In the genomic region with DNA sequence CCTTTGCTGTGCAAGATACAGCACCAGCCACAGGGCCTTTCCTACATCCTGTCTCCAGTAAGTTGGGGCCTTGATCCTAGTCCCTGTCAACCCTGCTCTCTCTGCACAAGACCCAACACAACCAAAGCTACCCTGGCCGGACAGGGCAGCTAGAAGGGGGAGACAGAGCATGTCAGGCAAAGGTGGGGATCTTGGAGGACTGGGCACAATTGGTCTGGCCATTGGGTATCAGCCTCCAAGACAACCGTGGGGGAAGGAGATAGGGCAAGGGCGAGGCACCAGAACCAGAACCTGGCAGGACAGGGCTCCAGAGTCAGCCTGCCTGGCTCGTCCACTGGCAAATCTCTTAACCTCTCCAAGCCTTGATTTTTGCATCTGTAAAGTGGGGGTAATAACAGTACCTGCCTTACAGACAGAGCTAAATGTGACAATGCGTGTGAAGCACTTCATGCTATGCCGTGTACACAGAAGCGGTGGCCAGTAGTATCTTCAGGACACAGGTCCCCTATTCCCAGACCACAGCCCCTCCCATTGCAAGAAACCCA, we compare ENCODE assay signal across 27 cellular contexts. TPM values are rescaled to one million over a fixed set of nuclear protein-coding genes. Genes with fewer than 3 reads are reported as not detected.
DNase-seq lines count a peak whose midpoint lies in the region; ATAC-seq, FAIRE-seq and TF ChIP-seq lines count a peak whose summit lies in the region.
"Had no signal": no experiment of that assay in that cellular context is flagged by ENCODE, and none has a peak within 500 bp of the region (broad histone marks: within the 10 kb centered on the region; RNA-seq: fewer than 3 reads in every experiment).

No MANE protein-coding gene starts in this region.

- H3K4me3 Mint-ChIP-seq in activated naive CD8-positive, alpha-beta T cell treated with anti-CD3 and anti-CD28 coated beads for 36 hours: no peak overlapping the region
- H3K4me3 Mint-ChIP-seq: activated naive CD4-positive, alpha-beta T cell treated with anti-CD3 and anti-CD28 coated beads for 36 hours; T-cell had no signal

- H3K36me3 Mint-ChIP-seq in activated naive CD8-positive, alpha-beta T cell treated with anti-CD3 and anti-CD28 coated beads for 36 hours: no peaks in the 10 kb centered on the region
- H3K36me3 Mint-ChIP-seq: brain; naive thymus-derived CD4-positive, alpha-beta T cell; T-cell had no signal

- H3K27ac ChIP-seq in BLaER1 (0 out of 2 replicates have a peak overlapping the region, but pooled peaks have one; percentile 9), K562 (ENCODE audit: extremely low read depth, low read depth, low read length) (no peak overlapping the region), psoas muscle (peak overlapping the region; percentile 63)
- H3K27ac ChIP-seq: dorsolateral prefrontal cortex, prostate gland, WERI-Rb-1 had no signal

- H3K4me3 ChIP-seq in BLaER1 (no peak overlapping the region), K562 (no peak overlapping the region), psoas muscle (no peak overlapping the region)
- H3K4me3 ChIP-seq: adrenal gland, dorsolateral prefrontal cortex, esophagus muscularis mucosa, prostate gland had no signal

- H3K4me1 Mint-ChIP-seq in activated naive CD8-positive, alpha-beta T cell treated with anti-CD3 and anti-CD28 coated beads for 36 hours: peaks cover 17% of the 10 kb centered on the region

- H3K27me3 Mint-ChIP-seq in activated naive CD8-positive, alpha-beta T cell treated with anti-CD3 and anti-CD28 coated beads for 36 hours: no peaks in the 10 kb centered on the region
- H3K27me3 Mint-ChIP-seq: naive thymus-derived CD4-positive, alpha-beta T cell; T-cell had no signal

- H3K4me2 ChIP-seq in BLaER1 (peak overlapping the region; percentile 86), K562 (ENCODE audit: insufficient read depth, low read length) (no peak overlapping the region)

- H3K9me3 ChIP-seq in BLaER1 (no peaks in the 10 kb centered on the region), K562 (replicated peaks; ENCODE audit: control insufficient read depth, insufficient read depth, low read depth, low read length) (no peaks in the 10 kb centered on the region), psoas muscle (no peaks in the 10 kb centered on the region)
- H3K9me3 ChIP-seq: adrenal gland, esophagus muscularis mucosa, prostate gland had no signal

- H3K4me1 ChIP-seq in BLaER1: peaks cover 69% of the 10 kb centered on the region
- peaks cover 34 to 44% of the 10 kb centered on the region in 2 experiments for H3K4me1 ChIP-seq in K562 (replicated peaks in 1 of 2; ENCODE audit: control insufficient read depth in 2 of 2, insufficient read depth in 2 of 2, low read length in 2 of 2)
- H3K4me1 ChIP-seq in psoas muscle: peaks cover 51% of the 10 kb centered on the region

- TF ChIP-seq EP300 in K562 (IDR thresholded peaks at IDR 0.05; ENCODE audit: low read length): no peak

- no peak for FAIRE-seq in K562 (lab: Jason Lieb, UNC)
- FAIRE-seq: endometrium, G401.6, keratinocyte had no signal

- BruUV-seq in K562 (replicated peaks; lab: Mats Ljungman, UMichigan): no TSS peak

- peak; percentile 9 for DNase-seq in GM13976 (ENCODE audit: low spot score)
- peak in 1 of 4 experiments; percentile 4 for DNase-seq in K562 (ENCODE audit: extremely low read depth in 1 of 4, low spot score in 3 of 4)
- DNase-seq in psoas muscle: peak in 1 of 2 donors; percentile 31
- no peak for DNase-seq in activated naive CD8-positive, alpha-beta T cell treated with anti-CD3 and anti-CD28 coated beads for 36 hours
- DNase-seq in NCI-H146 (lab: John Stamatoyannopoulos, UW): no peak
- DNase-seq: activated CD4-positive, alpha-beta T cell treated with anti-CD3 and anti-CD28 coated beads for 48 hours; activated naive CD4-positive, alpha-beta T cell treated with anti-CD3 and anti-CD28 coated beads for 36 hours; activated T-cell treated with anti-CD3 and anti-CD28 coated beads, Interleukin-2, amount 50 U/mL, for 48 hours; adrenal gland; cerebellar nuclear complex; DMS79; dorsolateral prefrontal cortex; naive thymus-derived CD4-positive, alpha-beta T cell; NCI-H1092; NCI-H1694 treated with DMSO at 0.1 percent for 48 hours; NCI-H446 treated with DMSO at 0.1 percent for 48 hours; stimulated activated naive CD4-positive, alpha-beta T cell; T-cell; WERI-Rb-1 had no signal

- POLR2A ChIA-PET in K562 (lab: Yijun Ruan, JAX): interaction anchor here (0.7 kb wide), 1 partner anchor 36 kb away, joined by 3 read pairs; no protein-coding TSS in a partner anchor

- WGBS in K562 (ENCODE audit: insufficient coverage, low coverage, missing lambda C conversion rate): 87% methylated on average over 7 of the region's 7 CpGs
- 93 to 96% (median 93%) methylated on average over 7 of the region's 7 CpGs for whole genome bisulfite sequencing in psoas muscle, 3 donors

- ATAC-seq in K562 (no peak), psoas muscle (no peak), HG03520 (IDR thresholded peaks at IDR 0.05; ENCODE audit: unreplicated experiment) (no peak)
- ATAC-seq: naive thymus-derived CD4-positive, alpha-beta T cell; T-cell had no signal

- TF ChIP-seq CTCF in GM13976 (IDR thresholded peaks at IDR 0.05; ENCODE audit: borderline replicate concordance, control extremely low read depth, extremely low read depth, insufficient read depth, missing control alignments) (no peak), K562 (IDR thresholded peaks at IDR 0.05 in 2 of 3, conservative IDR thresholded peaks at IDR 0.05 in 1 of 3; ENCODE audit: insufficient read depth in 2 of 3, low read depth in 1 of 3, low read length in 3 of 3) (no peak), psoas muscle (IDR thresholded peaks at IDR 0.05) (no peak)

- H3K9ac ChIP-seq in BLaER1 (no peak overlapping the region), K562 (ENCODE audit: insufficient read depth in 1 of 2, low read depth in 2 of 2, low read length in 2 of 2) (no peak overlapping the region; a peak in 1 of 4 replicates)

- H3K9me3 Mint-ChIP-seq in activated naive CD8-positive, alpha-beta T cell treated with anti-CD3 and anti-CD28 coated beads for 36 hours: no peaks in the 10 kb centered on the region
- H3K9me3 Mint-ChIP-seq: activated naive CD4-positive, alpha-beta T cell treated with anti-CD3 and anti-CD28 coated beads for 36 hours; brain; naive thymus-derived CD4-positive, alpha-beta T cell; T-cell had no signal

- no peaks in the 10 kb centered on the region for H3K79me2 ChIP-seq in K562 (ENCODE audit: control insufficient read depth, insufficient read depth, low read length)

- in situ Hi-C loops in GM13976 (cut with MboI; ENCODE audit: low sequenced_read_pairs, unreplicated experiment): no loop called here
- in situ Hi-C loops in K562 (cut with MboI): no loop called here

- TF ChIP-seq POLR2A in K562 (conservative IDR thresholded peaks at IDR 0.05): no peak

- no peaks in the 10 kb centered on the region for H3K27me3 ChIP-seq in BLaER1
- H3K27me3 ChIP-seq in K562 (ENCODE audit: control insufficient read depth in 2 of 2, insufficient read depth in 2 of 2, low read length in 2 of 2): no peaks in the 10 kb centered on the region
- H3K27me3 ChIP-seq in psoas muscle (ENCODE audit: insufficient read depth in 3 of 3, low read length in 2 of 3): no peaks in the 10 kb centered on the region
- H3K27me3 ChIP-seq: adrenal gland, dorsolateral prefrontal cortex, esophagus muscularis mucosa had no signal

- H3K36me3 ChIP-seq in BLaER1: no peaks in the 10 kb centered on the region
- no peaks in the 10 kb centered on the region for H3K36me3 ChIP-seq in K562 (ENCODE audit: control insufficient read depth, insufficient read depth, low read length)
- no peaks in the 10 kb centered on the region for H3K36me3 ChIP-seq in psoas muscle (ENCODE audit: insufficient read depth in 1 of 2, low read depth in 1 of 2)
- H3K36me3 ChIP-seq: adrenal gland, esophagus muscularis mucosa, prostate gland, WERI-Rb-1 had no signal

- CTCF ChIA-PET in K562 (lab: Yijun Ruan, JAX; ENCODE audit: low intra/inter-chr PET ratio): no interaction called here

- H3K27ac Mint-ChIP-seq in activated naive CD8-positive, alpha-beta T cell treated with anti-CD3 and anti-CD28 coated beads for 36 hours: no peak overlapping the region
- H3K27ac Mint-ChIP-seq: activated naive CD4-positive, alpha-beta T cell treated with anti-CD3 and anti-CD28 coated beads for 36 hours; brain had no signal

- no peaks in the 10 kb centered on the region for H3K9me1 ChIP-seq in K562 (ENCODE audit: control insufficient read depth, insufficient read depth, low read length)

- no peaks in the 10 kb centered on the region for H4K20me1 ChIP-seq in BLaER1
- H4K20me1 ChIP-seq in K562 (replicated peaks; ENCODE audit: control insufficient read depth, insufficient read depth, low read length): no peaks in the 10 kb centered on the region

- no peak for TF ChIP-seq RAD21 in K562 (CRISPR knock-in tag; conservative IDR thresholded peaks at IDR 0.05 in 1 of 2, IDR thresholded peaks at IDR 0.05 in 1 of 2)

- no peak overlapping the region for H2AFZ ChIP-seq in K562 (ENCODE audit: low read depth, low read length)

- intact Hi-C loops in K562 (cut with micrococcal nuclease) (no loop called here), psoas muscle (cut with DNase I) (no loop called here)

TF ChIP-seq in K562, 482 proteins besides CTCF, POLR2A, EP300 and RAD21 (continues in another document):
- 0 out of 4 replicates have a peak, but pooled peaks of 1 of the 2 experiments have one; percentile 6 for TF ChIP-seq RCOR1 (IDR thresholded peaks at IDR 0.05; ENCODE audit: borderline replicate concordance in 1 of 2, low read depth in 2 of 2, low read length in 2 of 2)
- no peak for TF ChIP-seq ZNF586 (CRISPR knock-in tag; conservative IDR thresholded peaks at IDR 0.05)
- peak; percentile 67 for TF ChIP-seq BCOR (IDR thresholded peaks at IDR 0.05)

RNA-seq across cellular contexts. Expression of a gene that starts 51.6 kb away (rescaled TPM):
- total RNA-seq in K562 (2011; cell fraction: chromatin; rRNA removed; ENCODE audit: low replicate concordance): 12.4 and 12.8 TPM in 2 replicates
- total RNA-seq in K562 (2011; cell fraction: nucleolus; rRNA removed): 12.2 and 14.0 TPM in 2 replicates
- 21.9 and 23.2 TPM in 2 replicates for total RNA-seq in K562 (2011; cell fraction: nucleoplasm; rRNA removed)
- total RNA-seq in K562 (2014; rRNA removed) (46.4 and 90.0 TPM in 2 replicates), K562 (2014; rRNA removed; fragmentation: Illumina TruSeq; extraction: Trizol) (40.7 and 45.5 TPM in 2 replicates), K562 (2015; rRNA removed; fragmentation: Illumina TruSeq; extraction: Trizol) (41.8 and 43.1 TPM in 2 replicates), K562 (2021) (40.0 and 42.1 TPM in 2 replicates), psoas muscle (10 to 100 TPM; 31.4 to 45.4 (median 39.8) TPM)
- polyA plus RNA-seq in K562 (2011; rRNA removed) (29.6 and 44.3 TPM in 2 replicates), K562 (2014; fragmentation: Illumina TruSeq; extraction: Trizol) (39.2 and 42.2 TPM in 2 replicates), K562 (2014; fragmentation: Nextera tagmentation; extraction: Ambion mirVana) (10 to 100 TPM; 19.9 to 30.7 TPM), K562 (2014; rRNA removed) (46.9 and 55.4 TPM in 2 replicates), psoas muscle (10 to 100 TPM; 35.7 to 60.9 (median 42.0) TPM)
- 22.1 and 37.0 TPM in 2 replicates for polyA plus RNA-seq in K562 (2011; cell fraction: cytosol; rRNA removed)
- 10.8 and 15.7 TPM in 2 replicates for polyA plus RNA-seq in K562 (2011; cell fraction: nucleus; rRNA removed)
- 33.3 and 57.5 TPM in 2 replicates for polyA plus RNA-seq in K562 (2012)
- polyA minus RNA-seq in K562 (2011; rRNA and poly(A)+ RNA removed): 15.6 and 16.0 TPM in 2 replicates
- 12.5 and 12.6 TPM in 2 replicates for polyA minus RNA-seq in K562 (2011; cell fraction: cytosol; rRNA and poly(A)+ RNA removed)
- 5.3 and 10.7 TPM in 2 replicates for polyA minus RNA-seq in K562 (2011; cell fraction: nucleus; rRNA and poly(A)+ RNA removed)
- 10 to 100 TPM; 42.6 to 44.5 TPM for total RNA-seq in activated naive CD8-positive, alpha-beta T cell treated with anti-CD3 and anti-CD28 coated beads for 36 hours
